In genomic region chr12:97862072-97862471, GRCh38 we compare ENCODE assay signal across 9 cellular contexts.
"Had no signal": no experiment of that assay in that cellular context is flagged by ENCODE, and none has a peak within 500 bp of the region (broad histone marks: within the 10 kb centered on the region; RNA-seq: fewer than 3 reads in every experiment).

No MANE protein-coding gene starts in this region.

- ATAC-seq: HepG2, K562 had no signal

- H3K27ac ChIP-seq: HL-60, KMS-11 had no signal

- H3K27ac Mint-ChIP-seq: IgD-negative memory B cell had no signal

- H3K9ac ChIP-seq: KMS-11 had no signal

- H3K4me1 Mint-ChIP-seq: IgD-negative memory B cell had no signal

- H3K4me3 Mint-ChIP-seq: IgD-negative memory B cell had no signal

- H3K4me3 ChIP-seq: K562 had no signal

- FAIRE-seq: HepG2, HTR-8/SVneo, K562 had no signal

- H3K36me3 Mint-ChIP-seq: IgD-negative memory B cell had no signal

- H3K27me3 Mint-ChIP-seq: IgD-negative memory B cell had no signal

- DNase-seq: IMR-90, KBM-7, KG1 had no signal

- H3K4me2 ChIP-seq: KMS-11 had no signal
